Comparison of ENCODE assay signal across 1 cellular context in genomic region chr4:155964016-155964891, GRCh38.
TF ChIP-seq lines count a peak whose summit lies in the region.

No MANE protein-coding gene starts in this region.

TF ChIP-seq in H1, 55 proteins besides CTCF, POLR2A, EP300 and RAD21 (continued from another document):
- no peak for TF ChIP-seq EZH2 (IDR thresholded peaks at IDR 0.05; ENCODE audit: low read depth, low read length, severe bottlenecking)
